Comparison of ENCODE assay signal across 1 cellular context in the genomic region with DNA sequence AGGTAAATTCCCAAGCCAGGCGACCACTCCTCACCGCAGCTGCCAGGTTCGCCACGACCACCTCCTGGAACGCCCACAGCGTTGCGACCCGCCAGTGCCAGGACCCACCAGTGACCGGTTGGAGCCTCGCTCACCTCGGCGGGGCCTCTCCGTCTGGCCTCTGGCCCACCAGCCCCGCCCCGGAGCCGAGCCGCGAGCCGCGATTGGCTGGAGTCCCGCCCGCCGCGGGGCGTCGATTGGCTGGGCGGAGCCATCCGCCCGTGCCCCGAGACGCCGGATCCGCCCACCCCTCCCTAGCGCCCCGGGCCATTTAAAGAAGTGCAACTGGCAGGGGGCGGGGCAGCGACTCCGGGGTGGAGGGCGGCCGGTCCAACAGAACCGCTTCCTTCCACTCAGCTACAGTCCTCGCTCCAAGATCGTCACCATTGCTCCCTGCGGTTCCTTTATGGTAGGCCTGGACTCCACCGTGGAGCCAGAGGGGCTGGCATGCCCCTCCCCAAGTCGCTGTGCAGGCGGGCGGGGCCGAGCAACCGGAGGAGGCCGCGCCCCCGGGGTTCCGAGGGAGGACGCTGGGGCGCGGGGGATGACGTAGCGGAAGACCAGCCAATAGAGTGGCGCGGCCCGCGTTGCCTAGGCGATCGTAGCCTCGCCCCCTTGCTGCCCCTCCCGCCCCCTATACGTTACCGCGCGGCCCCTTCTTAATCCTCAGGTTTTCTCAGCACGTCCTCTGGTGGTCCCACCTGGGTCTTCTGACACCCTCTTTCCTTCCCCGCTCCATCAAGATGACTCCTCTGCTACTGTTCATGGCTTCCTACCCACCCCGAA.
TF ChIP-seq lines count a peak whose summit lies in the region.

A gene with protein sequence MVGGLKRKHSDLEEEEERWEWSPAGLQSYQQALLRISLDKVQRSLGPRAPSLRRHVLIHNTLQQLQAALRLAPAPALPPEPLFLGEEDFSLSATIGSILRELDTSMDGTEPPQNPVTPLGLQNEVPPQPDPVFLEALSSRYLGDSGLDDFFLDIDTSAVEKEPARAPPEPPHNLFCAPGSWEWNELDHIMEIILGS (minus strand): TSS at position 155 of the 825 bp plus-strand sequence. CDS start 2,255 bp downstream, outside the sequence.

TF ChIP-seq in HepG2, 621 proteins besides CTCF, POLR2A, EP300 and RAD21 (continued from another document and continues in another):
- TF ChIP-seq, protein P1, sequence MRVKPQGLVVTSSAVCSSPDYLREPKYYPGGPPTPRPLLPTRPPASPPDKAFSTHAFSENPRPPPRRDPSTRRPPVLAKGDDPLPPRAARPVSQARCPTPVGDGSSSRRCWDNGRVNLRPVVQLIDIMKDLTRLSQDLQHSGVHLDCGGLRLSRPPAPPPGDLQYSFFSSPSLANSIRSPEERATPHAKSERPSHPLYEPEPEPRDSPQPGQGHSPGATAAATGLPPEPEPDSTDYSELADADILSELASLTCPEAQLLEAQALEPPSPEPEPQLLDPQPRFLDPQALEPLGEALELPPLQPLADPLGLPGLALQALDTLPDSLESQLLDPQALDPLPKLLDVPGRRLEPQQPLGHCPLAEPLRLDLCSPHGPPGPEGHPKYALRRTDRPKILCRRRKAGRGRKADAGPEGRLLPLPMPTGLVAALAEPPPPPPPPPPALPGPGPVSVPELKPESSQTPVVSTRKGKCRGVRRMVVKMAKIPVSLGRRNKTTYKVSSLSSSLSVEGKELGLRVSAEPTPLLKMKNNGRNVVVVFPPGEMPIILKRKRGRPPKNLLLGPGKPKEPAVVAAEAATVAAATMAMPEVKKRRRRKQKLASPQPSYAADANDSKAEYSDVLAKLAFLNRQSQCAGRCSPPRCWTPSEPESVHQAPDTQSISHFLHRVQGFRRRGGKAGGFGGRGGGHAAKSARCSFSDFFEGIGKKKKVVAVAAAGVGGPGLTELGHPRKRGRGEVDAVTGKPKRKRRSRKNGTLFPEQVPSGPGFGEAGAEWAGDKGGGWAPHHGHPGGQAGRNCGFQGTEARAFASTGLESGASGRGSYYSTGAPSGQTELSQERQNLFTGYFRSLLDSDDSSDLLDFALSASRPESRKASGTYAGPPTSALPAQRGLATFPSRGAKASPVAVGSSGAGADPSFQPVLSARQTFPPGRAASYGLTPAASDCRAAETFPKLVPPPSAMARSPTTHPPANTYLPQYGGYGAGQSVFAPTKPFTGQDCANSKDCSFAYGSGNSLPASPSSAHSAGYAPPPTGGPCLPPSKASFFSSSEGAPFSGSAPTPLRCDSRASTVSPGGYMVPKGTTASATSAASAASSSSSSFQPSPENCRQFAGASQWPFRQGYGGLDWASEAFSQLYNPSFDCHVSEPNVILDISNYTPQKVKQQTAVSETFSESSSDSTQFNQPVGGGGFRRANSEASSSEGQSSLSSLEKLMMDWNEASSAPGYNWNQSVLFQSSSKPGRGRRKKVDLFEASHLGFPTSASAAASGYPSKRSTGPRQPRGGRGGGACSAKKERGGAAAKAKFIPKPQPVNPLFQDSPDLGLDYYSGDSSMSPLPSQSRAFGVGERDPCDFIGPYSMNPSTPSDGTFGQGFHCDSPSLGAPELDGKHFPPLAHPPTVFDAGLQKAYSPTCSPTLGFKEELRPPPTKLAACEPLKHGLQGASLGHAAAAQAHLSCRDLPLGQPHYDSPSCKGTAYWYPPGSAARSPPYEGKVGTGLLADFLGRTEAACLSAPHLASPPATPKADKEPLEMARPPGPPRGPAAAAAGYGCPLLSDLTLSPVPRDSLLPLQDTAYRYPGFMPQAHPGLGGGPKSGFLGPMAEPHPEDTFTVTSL (CRISPR knock-in tag; IDR thresholded peaks at IDR 0.05; ENCODE audit: borderline replicate concordance): no peak
- no peak for TF ChIP-seq EHMT2 (IDR thresholded peaks at IDR 0.05; ENCODE audit: borderline replicate concordance, low read depth, low read length)
- TF ChIP-seq ZNF460 (CRISPR knock-in tag; IDR thresholded peaks at IDR 0.05; ENCODE audit: borderline replicate concordance): no peak
- TF ChIP-seq, protein P2, sequence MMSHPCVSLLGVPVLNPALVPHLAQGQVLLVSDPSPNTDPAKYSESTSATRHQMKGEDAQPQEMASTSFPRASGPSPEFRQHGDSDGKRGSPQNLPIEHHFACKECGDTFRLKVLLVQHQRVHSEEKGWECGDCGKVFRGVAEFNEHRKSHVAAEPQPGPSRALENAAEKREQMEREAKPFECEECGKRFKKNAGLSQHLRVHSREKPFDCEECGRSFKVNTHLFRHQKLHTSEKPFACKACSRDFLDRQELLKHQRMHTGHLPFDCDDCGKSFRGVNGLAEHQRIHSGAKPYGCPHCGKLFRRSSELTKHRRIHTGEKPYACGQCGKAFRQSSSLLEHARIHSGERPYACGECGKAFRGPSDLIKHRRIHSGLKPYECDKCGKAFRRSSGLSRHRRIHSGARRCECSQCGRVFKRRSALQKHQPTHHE (CRISPR knock-in tag; IDR thresholded peaks at IDR 0.05; ENCODE audit: borderline replicate concordance): peak; percentile 83; the same call in 1 of the 2 replicates
- TF ChIP-seq, protein P3, sequence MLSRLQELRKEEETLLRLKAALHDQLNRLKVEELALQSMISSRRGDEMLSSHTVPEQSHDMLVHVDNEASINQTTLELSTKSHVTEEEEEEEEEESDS (CRISPR knock-in tag; IDR thresholded peaks at IDR 0.05; ENCODE audit: borderline replicate concordance): no peak
- TF ChIP-seq, protein P4, sequence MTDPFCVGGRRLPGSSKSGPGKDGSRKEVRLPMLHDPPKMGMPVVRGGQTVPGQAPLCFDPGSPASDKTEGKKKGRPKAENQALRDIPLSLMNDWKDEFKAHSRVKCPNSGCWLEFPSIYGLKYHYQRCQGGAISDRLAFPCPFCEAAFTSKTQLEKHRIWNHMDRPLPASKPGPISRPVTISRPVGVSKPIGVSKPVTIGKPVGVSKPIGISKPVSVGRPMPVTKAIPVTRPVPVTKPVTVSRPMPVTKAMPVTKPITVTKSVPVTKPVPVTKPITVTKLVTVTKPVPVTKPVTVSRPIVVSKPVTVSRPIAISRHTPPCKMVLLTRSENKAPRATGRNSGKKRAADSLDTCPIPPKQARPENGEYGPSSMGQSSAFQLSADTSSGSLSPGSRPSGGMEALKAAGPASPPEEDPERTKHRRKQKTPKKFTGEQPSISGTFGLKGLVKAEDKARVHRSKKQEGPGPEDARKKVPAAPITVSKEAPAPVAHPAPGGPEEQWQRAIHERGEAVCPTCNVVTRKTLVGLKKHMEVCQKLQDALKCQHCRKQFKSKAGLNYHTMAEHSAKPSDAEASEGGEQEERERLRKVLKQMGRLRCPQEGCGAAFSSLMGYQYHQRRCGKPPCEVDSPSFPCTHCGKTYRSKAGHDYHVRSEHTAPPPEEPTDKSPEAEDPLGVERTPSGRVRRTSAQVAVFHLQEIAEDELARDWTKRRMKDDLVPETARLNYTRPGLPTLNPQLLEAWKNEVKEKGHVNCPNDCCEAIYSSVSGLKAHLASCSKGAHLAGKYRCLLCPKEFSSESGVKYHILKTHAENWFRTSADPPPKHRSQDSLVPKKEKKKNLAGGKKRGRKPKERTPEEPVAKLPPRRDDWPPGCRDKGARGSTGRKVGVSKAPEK (CRISPR knock-in tag; IDR thresholded peaks at IDR 0.05; ENCODE audit: borderline replicate concordance): no peak
- TF ChIP-seq RARA (CRISPR knock-in tag; IDR thresholded peaks at IDR 0.05): 0 out of 2 replicates have a peak, but pooled peaks have one; percentile 10
- TF ChIP-seq GATAD2A (CRISPR knock-in tag; IDR thresholded peaks at IDR 0.05): peak; percentile 37; the same call in 1 of the 2 replicates
- TF ChIP-seq, protein P5, sequence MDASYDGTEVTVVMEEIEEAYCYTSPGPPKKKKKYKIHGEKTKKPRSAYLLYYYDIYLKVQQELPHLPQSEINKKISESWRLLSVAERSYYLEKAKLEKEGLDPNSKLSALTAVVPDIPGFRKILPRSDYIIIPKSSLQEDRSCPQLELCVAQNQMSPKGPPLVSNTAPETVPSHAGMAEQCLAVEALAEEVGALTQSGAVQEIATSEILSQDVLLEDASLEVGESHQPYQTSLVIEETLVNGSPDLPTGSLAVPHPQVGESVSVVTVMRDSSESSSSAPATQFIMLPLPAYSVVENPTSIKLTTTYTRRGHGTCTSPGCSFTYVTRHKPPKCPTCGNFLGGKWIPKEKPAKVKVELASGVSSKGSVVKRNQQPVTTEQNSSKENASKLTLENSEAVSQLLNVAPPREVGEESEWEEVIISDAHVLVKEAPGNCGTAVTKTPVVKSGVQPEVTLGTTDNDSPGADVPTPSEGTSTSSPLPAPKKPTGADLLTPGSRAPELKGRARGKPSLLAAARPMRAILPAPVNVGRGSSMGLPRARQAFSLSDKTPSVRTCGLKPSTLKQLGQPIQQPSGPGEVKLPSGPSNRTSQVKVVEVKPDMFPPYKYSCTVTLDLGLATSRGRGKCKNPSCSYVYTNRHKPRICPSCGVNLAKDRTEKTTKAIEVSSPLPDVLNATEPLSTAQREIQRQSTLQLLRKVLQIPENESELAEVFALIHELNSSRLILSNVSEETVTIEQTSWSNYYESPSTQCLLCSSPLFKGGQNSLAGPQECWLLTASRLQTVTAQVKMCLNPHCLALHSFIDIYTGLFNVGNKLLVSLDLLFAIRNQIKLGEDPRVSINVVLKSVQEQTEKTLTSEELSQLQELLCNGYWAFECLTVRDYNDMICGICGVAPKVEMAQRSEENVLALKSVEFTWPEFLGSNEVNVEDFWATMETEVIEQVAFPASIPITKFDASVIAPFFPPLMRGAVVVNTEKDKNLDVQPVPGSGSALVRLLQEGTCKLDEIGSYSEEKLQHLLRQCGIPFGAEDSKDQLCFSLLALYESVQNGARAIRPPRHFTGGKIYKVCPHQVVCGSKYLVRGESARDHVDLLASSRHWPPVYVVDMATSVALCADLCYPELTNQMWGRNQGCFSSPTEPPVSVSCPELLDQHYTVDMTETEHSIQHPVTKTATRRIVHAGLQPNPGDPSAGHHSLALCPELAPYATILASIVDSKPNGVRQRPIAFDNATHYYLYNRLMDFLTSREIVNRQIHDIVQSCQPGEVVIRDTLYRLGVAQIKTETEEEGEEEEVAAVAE (CRISPR knock-in tag; IDR thresholded peaks at IDR 0.05; ENCODE audit: borderline replicate concordance): no peak
- no peak for TF ChIP-seq ZNF549 (CRISPR knock-in tag; IDR thresholded peaks at IDR 0.05)
- no peak for TF ChIP-seq CENPX (CRISPR knock-in tag; IDR thresholded peaks at IDR 0.05)
- TF ChIP-seq, protein P6, sequence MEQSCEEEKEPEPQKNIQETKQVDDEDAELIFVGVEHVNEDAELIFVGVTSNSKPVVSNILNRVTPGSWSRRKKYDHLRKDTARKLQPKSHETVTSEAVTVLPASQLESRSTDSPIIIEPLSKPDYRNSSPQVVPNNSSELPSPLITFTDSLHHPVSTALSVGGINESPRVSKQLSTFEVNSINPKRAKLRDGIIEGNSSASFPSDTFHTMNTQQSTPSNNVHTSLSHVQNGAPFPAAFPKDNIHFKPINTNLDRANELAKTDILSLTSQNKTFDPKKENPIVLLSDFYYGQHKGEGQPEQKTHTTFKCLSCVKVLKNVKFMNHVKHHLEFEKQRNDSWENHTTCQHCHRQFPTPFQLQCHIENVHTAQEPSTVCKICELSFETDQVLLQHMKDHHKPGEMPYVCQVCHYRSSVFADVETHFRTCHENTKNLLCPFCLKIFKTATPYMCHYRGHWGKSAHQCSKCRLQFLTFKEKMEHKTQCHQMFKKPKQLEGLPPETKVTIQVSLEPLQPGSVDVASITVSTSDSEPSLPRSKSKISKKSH (CRISPR knock-in tag; IDR thresholded peaks at IDR 0.05; ENCODE audit: borderline replicate concordance): 0 out of 2 replicates have a peak, but pooled peaks have one; percentile 10
- TF ChIP-seq, protein P7, sequence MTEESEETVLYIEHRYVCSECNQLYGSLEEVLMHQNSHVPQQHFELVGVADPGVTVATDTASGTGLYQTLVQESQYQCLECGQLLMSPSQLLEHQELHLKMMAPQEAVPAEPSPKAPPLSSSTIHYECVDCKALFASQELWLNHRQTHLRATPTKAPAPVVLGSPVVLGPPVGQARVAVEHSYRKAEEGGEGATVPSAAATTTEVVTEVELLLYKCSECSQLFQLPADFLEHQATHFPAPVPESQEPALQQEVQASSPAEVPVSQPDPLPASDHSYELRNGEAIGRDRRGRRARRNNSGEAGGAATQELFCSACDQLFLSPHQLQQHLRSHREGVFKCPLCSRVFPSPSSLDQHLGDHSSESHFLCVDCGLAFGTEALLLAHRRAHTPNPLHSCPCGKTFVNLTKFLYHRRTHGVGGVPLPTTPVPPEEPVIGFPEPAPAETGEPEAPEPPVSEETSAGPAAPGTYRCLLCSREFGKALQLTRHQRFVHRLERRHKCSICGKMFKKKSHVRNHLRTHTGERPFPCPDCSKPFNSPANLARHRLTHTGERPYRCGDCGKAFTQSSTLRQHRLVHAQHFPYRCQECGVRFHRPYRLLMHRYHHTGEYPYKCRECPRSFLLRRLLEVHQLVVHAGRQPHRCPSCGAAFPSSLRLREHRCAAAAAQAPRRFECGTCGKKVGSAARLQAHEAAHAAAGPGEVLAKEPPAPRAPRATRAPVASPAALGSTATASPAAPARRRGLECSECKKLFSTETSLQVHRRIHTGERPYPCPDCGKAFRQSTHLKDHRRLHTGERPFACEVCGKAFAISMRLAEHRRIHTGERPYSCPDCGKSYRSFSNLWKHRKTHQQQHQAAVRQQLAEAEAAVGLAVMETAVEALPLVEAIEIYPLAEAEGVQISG (CRISPR knock-in tag; IDR thresholded peaks at IDR 0.05): peak; percentile 67; the same call in 1 of the 2 replicates
- peak; percentile 86; the same call in 1 of the 2 replicates for TF ChIP-seq ATF1 (CRISPR knock-in tag; IDR thresholded peaks at IDR 0.05)
- TF ChIP-seq, protein P8, sequence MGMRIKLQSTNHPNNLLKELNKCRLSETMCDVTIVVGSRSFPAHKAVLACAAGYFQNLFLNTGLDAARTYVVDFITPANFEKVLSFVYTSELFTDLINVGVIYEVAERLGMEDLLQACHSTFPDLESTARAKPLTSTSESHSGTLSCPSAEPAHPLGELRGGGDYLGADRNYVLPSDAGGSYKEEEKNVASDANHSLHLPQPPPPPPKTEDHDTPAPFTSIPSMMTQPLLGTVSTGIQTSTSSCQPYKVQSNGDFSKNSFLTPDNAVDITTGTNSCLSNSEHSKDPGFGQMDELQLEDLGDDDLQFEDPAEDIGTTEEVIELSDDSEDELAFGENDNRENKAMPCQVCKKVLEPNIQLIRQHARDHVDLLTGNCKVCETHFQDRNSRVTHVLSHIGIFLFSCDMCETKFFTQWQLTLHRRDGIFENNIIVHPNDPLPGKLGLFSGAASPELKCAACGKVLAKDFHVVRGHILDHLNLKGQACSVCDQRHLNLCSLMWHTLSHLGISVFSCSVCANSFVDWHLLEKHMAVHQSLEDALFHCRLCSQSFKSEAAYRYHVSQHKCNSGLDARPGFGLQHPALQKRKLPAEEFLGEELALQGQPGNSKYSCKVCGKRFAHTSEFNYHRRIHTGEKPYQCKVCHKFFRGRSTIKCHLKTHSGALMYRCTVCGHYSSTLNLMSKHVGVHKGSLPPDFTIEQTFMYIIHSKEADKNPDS (CRISPR knock-in tag; IDR thresholded peaks at IDR 0.05): no peak
- TF ChIP-seq, protein P9, sequence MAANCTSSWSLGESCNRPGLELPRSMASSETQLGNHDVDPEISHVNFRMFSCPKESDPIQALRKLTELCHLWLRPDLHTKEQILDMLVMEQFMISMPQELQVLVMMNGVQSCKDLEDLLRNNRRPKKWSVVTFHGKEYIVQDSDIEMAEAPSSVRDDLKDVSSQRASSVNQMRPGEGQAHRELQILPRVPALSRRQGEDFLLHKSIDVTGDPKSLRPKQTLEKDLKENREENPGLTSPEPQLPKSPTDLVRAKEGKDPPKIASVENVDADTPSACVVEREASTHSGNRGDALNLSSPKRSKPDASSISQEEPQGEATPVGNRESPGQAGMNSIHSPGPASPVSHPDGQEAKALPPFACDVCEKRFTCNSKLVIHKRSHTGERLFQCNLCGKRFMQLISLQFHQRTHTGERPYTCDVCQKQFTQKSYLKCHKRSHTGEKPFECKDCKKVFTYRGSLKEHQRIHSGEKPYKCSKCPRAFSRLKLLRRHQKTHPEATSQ (CRISPR knock-in tag; IDR thresholded peaks at IDR 0.05; ENCODE audit: borderline replicate concordance): no peak
- TF ChIP-seq BORCS8-MEF2B (CRISPR knock-in tag; IDR thresholded peaks at IDR 0.05): peak; percentile 80
- no peak for TF ChIP-seq MLLT10 (CRISPR knock-in tag; IDR thresholded peaks at IDR 0.05)
- TF ChIP-seq CHD2 (IDR thresholded peaks at IDR 0.05; ENCODE audit: low read depth, low read length): no peak; the same call in 1 of the 2 replicates
- TF ChIP-seq ZNF761 (CRISPR knock-in tag; conservative IDR thresholded peaks at IDR 0.05): no peak
